ENCODE assay signal across 29 cellular contexts in genomic region chr16:50570354-50570753, GRCh38.
"Had no signal": no experiment of that assay in that cellular context is flagged by ENCODE, and none has a peak within 500 bp of the region (broad histone marks: within the 10 kb centered on the region; RNA-seq: fewer than 3 reads in every experiment).

No MANE protein-coding gene starts in this region.

- H3K36me3 Mint-ChIP-seq: naive B cell; naive thymus-derived CD8-positive, alpha-beta T cell; natural killer cell treated with Interleukin-12 subunit alpha and Interleukin-12 subunit beta and Interleukin-15 and Interleukin-18, amount 100 ng/mL, for 72 hours; stimulated activated effector memory CD8-positive, alpha-beta T cell treated with anti-CD3 and anti-CD28 coated beads, Interleukin-12 subunit alpha, Interleukin-12 subunit beta, amount 100 ng/mL, for 72 hours had no signal

- H3K27me3 ChIP-seq: neutrophil, pancreas, spleen, stomach, thyroid gland, tibial nerve, upper lobe of left lung, vagina had no signal

- ATAC-seq: naive thymus-derived CD8-positive, alpha-beta T cell; pancreas; psoas muscle; right cardiac atrium; sciatic nerve; stimulated activated effector memory CD8-positive, alpha-beta T cell treated with anti-CD3 and anti-CD28 coated beads, Interleukin-12 subunit alpha, Interleukin-12 subunit beta, amount 100 ng/mL, for 72 hours; stimulated activated naive B cell treated with anti-CD40 and anti-IgM and Interleukin-4, amounts not matched to agents 10 μg/mL and 1 μg/mL and 100 μg/mL, for 72 hours had no signal

- H3K27me3 Mint-ChIP-seq: naive thymus-derived CD8-positive, alpha-beta T cell; progenitor cell of endocrine pancreas; stimulated activated naive CD8-positive, alpha-beta T cell treated with anti-CD3 and anti-CD28 coated beads, Interleukin-15, Interleukin-2, amounts not matched to agents 100 ng/mL and 50 ng/mL, for 24 hours had no signal

- H3K9me3 ChIP-seq: neutrophil, pancreas, psoas muscle, spleen, stomach, thoracic aorta, thyroid gland, tibial nerve, upper lobe of left lung, vagina had no signal

- H3K4me3 ChIP-seq: pancreas, psoas muscle, skin epidermis, smooth muscle cell, spleen, stomach, thoracic aorta, thyroid gland, tibial nerve, upper lobe of left lung, vagina had no signal

- H3K4me3 Mint-ChIP-seq: naive B cell; naive thymus-derived CD8-positive, alpha-beta T cell; natural killer cell treated with Interleukin-12 subunit alpha and Interleukin-12 subunit beta and Interleukin-15 and Interleukin-18, amount 100 ng/mL, for 72 hours; neural crest cell; stimulated activated effector memory CD8-positive, alpha-beta T cell treated with anti-CD3 and anti-CD28 coated beads, Interleukin-12 subunit alpha, Interleukin-12 subunit beta, amount 100 ng/mL, for 72 hours; stimulated activated naive B cell treated with anti-CD40 and anti-IgM and Interleukin-4, amounts not matched to agents 10 μg/mL and 1 μg/mL and 100 μg/mL, for 72 hours; stimulated activated naive CD8-positive, alpha-beta T cell treated with anti-CD3 and anti-CD28 coated beads, Interleukin-15, Interleukin-2, amounts not matched to agents 100 ng/mL and 50 ng/mL, for 24 hours had no signal

- H3K9me3 Mint-ChIP-seq: naive B cell; naive thymus-derived CD8-positive, alpha-beta T cell; natural killer cell treated with Interleukin-12 subunit alpha and Interleukin-12 subunit beta and Interleukin-15 and Interleukin-18, amount 100 ng/mL, for 72 hours; neural crest cell; stimulated activated effector memory CD8-positive, alpha-beta T cell treated with anti-CD3 and anti-CD28 coated beads, Interleukin-12 subunit alpha, Interleukin-12 subunit beta, amount 100 ng/mL, for 72 hours; stimulated activated naive B cell treated with anti-CD40 and anti-IgM and Interleukin-4, amounts not matched to agents 10 μg/mL and 1 μg/mL and 100 μg/mL, for 72 hours; stimulated activated naive CD8-positive, alpha-beta T cell treated with anti-CD3 and anti-CD28 coated beads, Interleukin-15, Interleukin-2, amounts not matched to agents 100 ng/mL and 50 ng/mL, for 24 hours had no signal

- FAIRE-seq: pancreas, urothelium cell line had no signal

- H3K27ac ChIP-seq: neutrophil, pancreas, psoas muscle, skin epidermis, spleen, stomach, thoracic aorta, thyroid gland, vagina had no signal

- H3K4me2 ChIP-seq: smooth muscle cell had no signal

- DNase-seq: naive B cell; naive thymus-derived CD8-positive, alpha-beta T cell; nucleus accumbens; pancreas; psoas muscle; stimulated activated CD4-positive, alpha-beta T cell treated with anti-CD3 and anti-CD28 coated beads, Interleukin-12 subunit alpha, Interleukin-12 subunit beta, amount 100 ng/mL, for 4 hours; stimulated activated CD4-positive, alpha-beta T cell treated with anti-CD3 and anti-CD28 coated beads, Interleukin-1b, Interleukin-23, amount 100 ng/mL, for 48 hours; stimulated activated CD4-positive, alpha-beta T cell treated with anti-CD3 and anti-CD28 coated beads, Interleukin-4, amount 100 ng/mL, for 1 hour; stimulated activated naive B cell treated with anti-CD40 and anti-IgM and Interleukin-4, amounts not matched to agents 10 μg/mL and 1 μg/mL and 100 μg/mL, for 72 hours; stimulated activated naive CD4-positive, alpha-beta T cell treated with Interleukin-2 at 50 U/mL for 16 hours; stomach; thyroid gland; trophoblast cell; upper lobe of left lung had no signal

- H3K36me3 ChIP-seq: neutrophil, pancreas, spleen, thoracic aorta, thyroid gland, tibial nerve, upper lobe of left lung, vagina had no signal

- H3K27ac Mint-ChIP-seq: natural killer cell treated with Interleukin-12 subunit alpha and Interleukin-12 subunit beta and Interleukin-15 and Interleukin-18, amount 100 ng/mL, for 72 hours; progenitor cell of endocrine pancreas; stimulated activated naive B cell treated with anti-CD40 and anti-IgM and Interleukin-4, amounts not matched to agents 10 μg/mL and 1 μg/mL and 100 μg/mL, for 72 hours; stimulated activated naive CD8-positive, alpha-beta T cell treated with anti-CD3 and anti-CD28 coated beads, Interleukin-15, Interleukin-2, amounts not matched to agents 100 ng/mL and 50 ng/mL, for 24 hours had no signal

- H3K4me1 ChIP-seq: pancreas, psoas muscle had no signal
